ENCODE assay signal across 23 cellular contexts in genomic region chr3:50392101-50392715, GRCh38. TPM values are rescaled to one million over a fixed set of nuclear protein-coding genes. Genes with fewer than 3 reads are reported as not detected.
A peak's percentile ranks its signal among the peaks of the same experiment; 100 is the strongest.
DNase-seq lines count a peak whose midpoint lies in the region; TF ChIP-seq lines count a peak whose summit lies in the region.
"Had no signal": no experiment of that assay in that cellular context is flagged by ENCODE, and none has a peak within 500 bp of the region (broad histone marks: within the 10 kb centered on the region; RNA-seq: fewer than 3 reads in every experiment).

No MANE protein-coding gene starts in this region.

- no peaks in the 10 kb centered on the region for H3K36me3 ChIP-seq in MG63
- H3K36me3 ChIP-seq: pancreas, SJCRH30, tibial nerve had no signal

- peaks cover 35% of the 10 kb centered on the region for H3K27me3 Mint-ChIP-seq in HFFc6 (ENCODE audit: insufficient read depth)
- H3K27me3 Mint-ChIP-seq: activated CD4-positive, alpha-beta memory T cell treated with anti-CD3 and anti-CD28 coated beads, Interleukin-2, amount 10 ng/mL, durations not matched to agents 7 days and 5 days; activated T-cell treated with anti-CD3 and anti-CD28 coated beads, Interleukin-2, amount 50 U/mL, for 24 hours had no signal

- no peak overlapping the region for H3K4me3 Mint-ChIP-seq in HFFc6
- H3K4me3 Mint-ChIP-seq: activated CD4-positive, alpha-beta memory T cell treated with anti-CD3 and anti-CD28 coated beads, Interleukin-2, amount 10 ng/mL, durations not matched to agents 7 days and 5 days; activated naive CD4-positive, alpha-beta T cell treated with anti-CD3 and anti-CD28 coated beads for 36 hours; activated T-cell treated with anti-CD3 and anti-CD28 coated beads, Interleukin-2, amount 50 U/mL, for 24 hours; natural killer cell; stimulated activated naive B cell treated with anti-CD40 and anti-IgM and Interleukin-4, amounts not matched to agents 10 μg/mL and 1 μg/mL and 100 μg/mL, for 72 hours; WTC11 had no signal

- DNase-seq in COLO668 (lab: John Stamatoyannopoulos, UW; ENCODE audit: unreplicated experiment) (peak; percentile 1), MG63 (peak; percentile 14), globus pallidus (ENCODE audit: low spot score) (peak; percentile 31), pons (ENCODE audit: low spot score) (peak; percentile 24), HFFc6 (no peak), T-helper 2 cell (no peak), GM10266 (ENCODE audit: extremely low spot score) (no peak)
- DNase-seq: activated CD4-positive, alpha-beta memory T cell treated with anti-CD3 and anti-CD28 coated beads, Interleukin-2, amount 10 ng/mL, durations not matched to agents 7 days and 5 days; activated naive CD4-positive, alpha-beta T cell treated with anti-CD3 and anti-CD28 coated beads for 36 hours; activated T-cell treated with anti-CD3 and anti-CD28 coated beads, Interleukin-2, amount 50 U/mL, for 24 hours; Caco-2; effector CD4-positive, alpha-beta T cell; foreskin melanocyte; kidney glomerular epithelial cell; mesendoderm; natural killer cell; NCI-H1417 treated with DMSO at 0.1 percent for 48 hours; SJCRH30; stimulated activated CD4-positive, alpha-beta T cell treated with anti-CD3 and anti-CD28 coated beads, Interleukin-1b, Interleukin-23, amount 100 ng/mL, for 48 hours; stimulated activated naive B cell treated with anti-CD40 and anti-IgM and Interleukin-4, amounts not matched to agents 10 μg/mL and 1 μg/mL and 100 μg/mL, for 72 hours had no signal

- TF ChIP-seq CTCF in HFFc6 (IDR thresholded peaks at IDR 0.05), result no peak
- no peak for TF ChIP-seq CTCF in GM10266 (IDR thresholded peaks at IDR 0.05; ENCODE audit: control insufficient read depth, insufficient read depth, low read depth, missing control alignments)

- no peaks in the 10 kb centered on the region for H3K9me3 ChIP-seq in MG63
- H3K9me3 ChIP-seq: Caco-2, pancreas, SJCRH30, tibial nerve had no signal

- H3K36me3 Mint-ChIP-seq in HFFc6 (ENCODE audit: low read depth), result no peaks in the 10 kb centered on the region
- H3K36me3 Mint-ChIP-seq: natural killer cell; stimulated activated naive B cell treated with anti-CD40 and anti-IgM and Interleukin-4, amounts not matched to agents 10 μg/mL and 1 μg/mL and 100 μg/mL, for 72 hours; WTC11 had no signal

- H3K9me3 Mint-ChIP-seq in HFFc6, result no peaks in the 10 kb centered on the region
- H3K9me3 Mint-ChIP-seq: activated CD4-positive, alpha-beta memory T cell treated with anti-CD3 and anti-CD28 coated beads, Interleukin-2, amount 10 ng/mL, durations not matched to agents 7 days and 5 days; activated naive CD4-positive, alpha-beta T cell treated with anti-CD3 and anti-CD28 coated beads for 36 hours; activated T-cell treated with anti-CD3 and anti-CD28 coated beads, Interleukin-2, amount 50 U/mL, for 24 hours; natural killer cell; stimulated activated naive B cell treated with anti-CD40 and anti-IgM and Interleukin-4, amounts not matched to agents 10 μg/mL and 1 μg/mL and 100 μg/mL, for 72 hours; WTC11 had no signal

- H3K27ac Mint-ChIP-seq in HFFc6, result no peak overlapping the region
- H3K27ac Mint-ChIP-seq: activated CD4-positive, alpha-beta memory T cell treated with anti-CD3 and anti-CD28 coated beads, Interleukin-2, amount 10 ng/mL, durations not matched to agents 7 days and 5 days; activated naive CD4-positive, alpha-beta T cell treated with anti-CD3 and anti-CD28 coated beads for 36 hours; activated T-cell treated with anti-CD3 and anti-CD28 coated beads, Interleukin-2, amount 50 U/mL, for 24 hours; stimulated activated naive B cell treated with anti-CD40 and anti-IgM and Interleukin-4, amounts not matched to agents 10 μg/mL and 1 μg/mL and 100 μg/mL, for 72 hours had no signal

- no peaks in the 10 kb centered on the region for H3K4me1 Mint-ChIP-seq in HFFc6 (ENCODE audit: low read depth)
- H3K4me1 Mint-ChIP-seq: WTC11 had no signal

- H3K4me3 ChIP-seq in MG63, result no peak overlapping the region
- H3K4me3 ChIP-seq: pancreas, SJCRH30, tibial nerve had no signal

- H3K27me3 ChIP-seq in MG63, result no peaks in the 10 kb centered on the region
- H3K27me3 ChIP-seq: pancreas, tibial nerve had no signal

RNA-seq across cellular contexts. Expression of gene TMEM115, which starts 32.9 kb away (rescaled TPM):
- total RNA-seq in MG63 (2014; rRNA removed; shearing (Covaris generic); ENCODE audit: low replicate concordance), result 18.7 and 24.1 TPM in 2 replicates
- total RNA-seq in HFFc6 (2021; fragmentation: NEBNext Ultra II Directional; extraction: Animal tissue kit (Norgen Biotek cat#: 25700)), result 10 to 100 TPM; 51.7 to 65.7 (median 54.4) TPM

RNA-seq across cellular contexts. Expression of gene CYB561D2, which starts 41.5 kb away (rescaled TPM):
- total RNA-seq in MG63 (2014; rRNA removed; shearing (Covaris generic); ENCODE audit: low replicate concordance), result 21.9 and 35.5 TPM in 2 replicates
- total RNA-seq in HFFc6 (2021; fragmentation: NEBNext Ultra II Directional; extraction: Animal tissue kit (Norgen Biotek cat#: 25700)), result 10 to 100 TPM; 20.5 to 25.2 (median 24.0) TPM

RNA-seq across cellular contexts. Expression of gene NPRL2, which starts 41.6 kb away (rescaled TPM):
- total RNA-seq in MG63 (2014; rRNA removed; shearing (Covaris generic); ENCODE audit: low replicate concordance), result 14.3 and 16.0 TPM in 2 replicates
- 10 to 100 TPM; 12.3 to 18.7 (median 17.4) TPM for total RNA-seq in HFFc6 (2021; fragmentation: NEBNext Ultra II Directional; extraction: Animal tissue kit (Norgen Biotek cat#: 25700))

RNA-seq across cellular contexts. Expression of gene ZMYND10, which starts 46.7 kb away (rescaled TPM):
- total RNA-seq in MG63 (2014; rRNA removed; shearing (Covaris generic); ENCODE audit: low replicate concordance), result 0.43 TPM in 1 of 2 replicates, not detected in the other
- total RNA-seq in HFFc6 (2021; fragmentation: NEBNext Ultra II Directional; extraction: Animal tissue kit (Norgen Biotek cat#: 25700)), result 1 to 10 TPM in 2 of 6 experiments, under 1 TPM in 3, not detected in 1; 0.78 to 1.3 (median 0.83) TPM

RNA-seq across cellular contexts. Expression of gene RASSF1, which starts 51.6 kb away (rescaled TPM):
- total RNA-seq in MG63 (2014; rRNA removed; shearing (Covaris generic); ENCODE audit: low replicate concordance), result 17.5 and 42.0 TPM in 2 replicates
- 10 to 100 TPM; 30.9 to 37.0 (median 34.1) TPM for total RNA-seq in HFFc6 (2021; fragmentation: NEBNext Ultra II Directional; extraction: Animal tissue kit (Norgen Biotek cat#: 25700))

Comparison
In these comparisons a context has a peak if more than half of its experiments do, and no peak if none do; other contexts are left out.
1. DNase-seq: peak in COLO668 (single experiment), MG63 (single experiment), globus pallidus (single experiment) and pons (single experiment); none in HFFc6 (single experiment), T-helper 2 cell (0 of 5) and GM10266 (single experiment).